Comparison of ENCODE assay signal across 8 cellular contexts in genomic region chr5:32852535-32852934, GRCh38.
DNase-seq lines count a peak whose midpoint lies in the region; ATAC-seq and TF ChIP-seq lines count a peak whose summit lies in the region.

No MANE protein-coding gene starts in this region.

- intact Hi-C loops in lower lobe of right lung (cut with DNase I): no loop called here

- DNase-seq in AG08396 (ENCODE audit: low spot score) (peak; percentile 26), Kasumi-1 (lab: John Stamatoyannopoulos, UW) (peak; percentile 52 to 59), choroid plexus epithelial cell (ENCODE audit: low read depth) (peak; percentile 93), lower lobe of right lung (peak; percentile 46), NCI-H128 (lab: John Stamatoyannopoulos, UW; ENCODE audit: unreplicated experiment) (no peak)
- DNase-seq in activated T-cell treated with anti-CD3 and anti-CD28 coated beads, Interleukin-2, amount 50 U/mL, for 24 hours: no peak

- H3K9me3 ChIP-seq in lower lobe of right lung: peaks cover 4% of the 10 kb centered on the region

- peak; percentile 75 to 79 for ATAC-seq in lower lobe of right lung
- ATAC-seq in HG03175 (IDR thresholded peaks at IDR 0.05; ENCODE audit: unreplicated experiment): no peak
- no peak for ATAC-seq in GM19035 (IDR thresholded peaks at IDR 0.05; ENCODE audit: unreplicated experiment)

- no peak overlapping the region for H3K4me3 Mint-ChIP-seq in activated T-cell treated with anti-CD3 and anti-CD28 coated beads, Interleukin-2, amount 50 U/mL, for 24 hours

- H3K9me3 Mint-ChIP-seq in activated T-cell treated with anti-CD3 and anti-CD28 coated beads, Interleukin-2, amount 50 U/mL, for 24 hours: peaks cover 3% of the 10 kb centered on the region

- peak; percentile 61 for TF ChIP-seq CTCF in choroid plexus epithelial cell (conservative IDR thresholded peaks at IDR 0.05; ENCODE audit: low read depth, low read length)
- TF ChIP-seq CTCF in lower lobe of right lung (IDR thresholded peaks at IDR 0.05): peak; percentile 42

- H3K27ac ChIP-seq in lower lobe of right lung: no peak overlapping the region

- no peak overlapping the region for H3K27ac Mint-ChIP-seq in activated T-cell treated with anti-CD3 and anti-CD28 coated beads, Interleukin-2, amount 50 U/mL, for 24 hours

- H3K36me3 ChIP-seq in lower lobe of right lung: no peaks in the 10 kb centered on the region

- no peaks in the 10 kb centered on the region for H3K36me3 Mint-ChIP-seq in activated T-cell treated with anti-CD3 and anti-CD28 coated beads, Interleukin-2, amount 50 U/mL, for 24 hours (ENCODE audit: low read depth)

- no peak overlapping the region for H3K4me3 ChIP-seq in choroid plexus epithelial cell (ENCODE audit: low read depth, low read length)
- H3K4me3 ChIP-seq in lower lobe of right lung: no peak overlapping the region

- H3K4me1 ChIP-seq in lower lobe of right lung: no peaks in the 10 kb centered on the region

- peaks cover 2% of the 10 kb centered on the region for H3K27me3 Mint-ChIP-seq in activated T-cell treated with anti-CD3 and anti-CD28 coated beads, Interleukin-2, amount 50 U/mL, for 24 hours

- no peaks in the 10 kb centered on the region for H3K4me1 Mint-ChIP-seq in activated T-cell treated with anti-CD3 and anti-CD28 coated beads, Interleukin-2, amount 50 U/mL, for 24 hours (ENCODE audit: low read depth)

- no peaks in the 10 kb centered on the region for H3K27me3 ChIP-seq in lower lobe of right lung (ENCODE audit: low read depth)

Comparison
In these comparisons a context has a peak if more than half of its experiments do, and no peak if none do; other contexts are left out.
1. DNase-seq: peak in AG08396 (single experiment), Kasumi-1 (2 of 2), choroid plexus epithelial cell (single experiment) and lower lobe of right lung (single experiment); none in NCI-H128 (single experiment) and activated T-cell treated with anti-CD3 and anti-CD28 coated beads, Interleukin-2, amount 50 U/mL, for 24 hours (single experiment).
2. ATAC-seq: peak in lower lobe of right lung (2 of 2); none in HG03175 (single experiment) and GM19035 (single experiment).